19 cellular contexts compared by ENCODE assay signal in the genomic region with DNA sequence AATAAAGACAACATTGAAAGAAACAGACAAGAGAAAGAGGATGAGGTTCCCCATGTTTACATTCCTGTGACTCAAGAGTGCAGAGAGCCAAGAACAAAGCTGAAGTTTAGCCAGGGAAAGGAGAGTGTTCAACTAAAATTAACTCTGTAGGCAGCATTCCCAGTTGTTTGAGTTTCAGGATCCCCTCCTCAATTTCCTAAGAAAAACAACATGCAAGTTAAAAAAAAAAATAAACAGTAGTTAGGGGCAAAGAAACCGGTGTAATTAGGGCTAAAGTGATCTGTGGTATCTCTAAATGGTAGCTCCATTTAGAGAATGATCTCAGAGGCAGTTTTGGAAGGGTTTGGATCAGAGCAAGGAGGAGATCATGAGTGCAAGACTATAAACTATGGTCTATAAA. TPM values are rescaled to one million over a fixed set of nuclear protein-coding genes. Genes with fewer than 3 reads are reported as not detected.
A peak's percentile ranks its signal among the peaks of the same experiment; 100 is the strongest.
DNase-seq lines count a peak whose midpoint lies in the region; ATAC-seq, FAIRE-seq and TF ChIP-seq lines count a peak whose summit lies in the region.
"Had no signal": no experiment of that assay in that cellular context is flagged by ENCODE, and none has a peak within 500 bp of the region (broad histone marks: within the 10 kb centered on the region; RNA-seq: fewer than 3 reads in every experiment).

No MANE protein-coding gene starts in this region.

- no peaks in the 10 kb centered on the region for H3K9me3 Mint-ChIP-seq in activated CD4-positive, alpha-beta T cell treated with anti-CD3 and anti-CD28 coated beads, Interleukin-2, amount 10 ng/mL, durations not matched to agents 24 days and 14 days
- H3K9me3 Mint-ChIP-seq: activated CD8-positive, alpha-beta T cell treated with anti-CD3 and anti-CD28 coated beads for 36 hours had no signal

- H3K4me1 ChIP-seq in right cardiac atrium (ENCODE audit: control insufficient read depth, insufficient read depth, low read length) (peaks cover 2% of the 10 kb centered on the region), fibroblast of lung (ENCODE audit: control insufficient read depth, extremely low read depth, insufficient read depth, low read length) (peaks cover 6% of the 10 kb centered on the region), parathyroid adenoma (peaks cover 6% of the 10 kb centered on the region)

- H3K27me3 ChIP-seq in right cardiac atrium (ENCODE audit: control insufficient read depth, insufficient read depth) (no peaks in the 10 kb centered on the region), fibroblast of lung (ENCODE audit: control insufficient read depth, insufficient read depth, low read length) (no peaks in the 10 kb centered on the region), parathyroid adenoma (ENCODE audit: control insufficient read depth, insufficient read depth, low read length) (no peaks in the 10 kb centered on the region)
- H3K27me3 ChIP-seq: ovary had no signal

- H3K4me2 ChIP-seq in fibroblast of lung (ENCODE audit: extremely low read depth, insufficient read depth, low read length) = no peak overlapping the region
- H3K4me2 ChIP-seq in parathyroid adenoma (ENCODE audit: low read length) = no peak overlapping the region

- H3K9me3 ChIP-seq in right cardiac atrium (ENCODE audit: control insufficient read depth, low read length) = no peaks in the 10 kb centered on the region
- H3K9me3 ChIP-seq in fibroblast of lung (ENCODE audit: control insufficient read depth, insufficient read depth, low read depth, low read length) = no peaks in the 10 kb centered on the region
- H3K9me3 ChIP-seq in parathyroid adenoma (ENCODE audit: control insufficient read depth, low read length) = no peaks in the 10 kb centered on the region
- H3K9me3 ChIP-seq: ovary had no signal

- no peak overlapping the region for H2AFZ ChIP-seq in fibroblast of lung (ENCODE audit: low read length)
- peak overlapping the region; percentile 34 for H2AFZ ChIP-seq in parathyroid adenoma

- no peaks in the 10 kb centered on the region for H4K20me1 ChIP-seq in fibroblast of lung (ENCODE audit: control insufficient read depth, extremely low read depth, insufficient read depth, low read length)

- DNase-seq in left ventricle myocardium superior (no peak), right cardiac atrium (no peak), fibroblast of lung (ENCODE audit: low read depth in 2 of 2) (peak; percentile 64 to 82), GM20000 (ENCODE audit: low spot score) (no peak), D721Med (ENCODE audit: insufficient read length, low spot score) (no peak)
- DNase-seq in activated CD4-positive, alpha-beta T cell treated with anti-CD3 and anti-CD28 coated beads, Interleukin-2, amount 10 ng/mL, durations not matched to agents 24 days and 14 days = no peak
- DNase-seq: activated CD8-positive, alpha-beta T cell treated with anti-CD3 and anti-CD28 coated beads for 36 hours; activated gamma-delta T cell treated with Interleukin-2 at 50 U/mL for 16 hours; Calu3; glutamatergic neuron; left colon; MV-4-11; substantia nigra; T-helper 17 cell had no signal

- TF ChIP-seq CTCF in fibroblast of lung (conservative IDR thresholded peaks at IDR 0.05 in 1 of 2, IDR thresholded peaks at IDR 0.05 in 1 of 2; ENCODE audit: low read depth in 1 of 2, low read length in 2 of 2) (no peak), parathyroid adenoma (IDR thresholded peaks at IDR 0.05) (no peak), GM20000 (IDR thresholded peaks at IDR 0.05; ENCODE audit: extremely low read depth, missing control alignments) (no peak), D721Med (IDR thresholded peaks at IDR 0.05; ENCODE audit: insufficient read depth, missing control alignments) (no peak)

- WGBS in right cardiac atrium = 19% methylated on average over 1 of the region's 1 CpG

- H3K4me1 Mint-ChIP-seq in activated CD4-positive, alpha-beta T cell treated with anti-CD3 and anti-CD28 coated beads, Interleukin-2, amount 10 ng/mL, durations not matched to agents 24 days and 14 days = peaks cover 2% of the 10 kb centered on the region

- H3K27ac ChIP-seq in right cardiac atrium (ENCODE audit: low read length) (no peak overlapping the region), fibroblast of lung (ENCODE audit: insufficient read depth, low read length) (no peak overlapping the region), parathyroid adenoma (no peak overlapping the region)
- H3K27ac ChIP-seq: 22Rv1 had no signal

- no peaks in the 10 kb centered on the region for H3K27me3 Mint-ChIP-seq in activated CD4-positive, alpha-beta T cell treated with anti-CD3 and anti-CD28 coated beads, Interleukin-2, amount 10 ng/mL, durations not matched to agents 24 days and 14 days

- no peak overlapping the region for H3K4me3 Mint-ChIP-seq in activated CD4-positive, alpha-beta T cell treated with anti-CD3 and anti-CD28 coated beads, Interleukin-2, amount 10 ng/mL, durations not matched to agents 24 days and 14 days
- H3K4me3 Mint-ChIP-seq: activated CD8-positive, alpha-beta T cell treated with anti-CD3 and anti-CD28 coated beads for 36 hours; T-helper 17 cell had no signal

- ATAC-seq in left ventricle myocardium superior (peak; percentile 29), right cardiac atrium (no peak), HG03378 (IDR thresholded peaks at IDR 0.05; ENCODE audit: unreplicated experiment) (no peak)
- ATAC-seq: activated CD8-positive, alpha-beta T cell treated with anti-CD3 and anti-CD28 coated beads for 36 hours; left colon; T-helper 17 cell had no signal

- H3K4me3 ChIP-seq in right cardiac atrium (ENCODE audit: low read length) (no peak overlapping the region), fibroblast of lung (replicated peaks in 1 of 4; ENCODE audit: control extremely low read depth in 1 of 4, insufficient read depth in 1 of 4, low read depth in 3 of 4, low read length in 4 of 4) (no peak overlapping the region), parathyroid adenoma (ENCODE audit: low read depth, low read length) (no peak overlapping the region)
- H3K4me3 ChIP-seq: ovary had no signal

- no peaks in the 10 kb centered on the region for H3K79me2 ChIP-seq in fibroblast of lung (ENCODE audit: control insufficient read depth, insufficient read depth, low read length)
- no peaks in the 10 kb centered on the region for H3K79me2 ChIP-seq in parathyroid adenoma

- H3K27ac Mint-ChIP-seq in activated CD4-positive, alpha-beta T cell treated with anti-CD3 and anti-CD28 coated beads, Interleukin-2, amount 10 ng/mL, durations not matched to agents 24 days and 14 days = no peak overlapping the region
- H3K27ac Mint-ChIP-seq: activated CD8-positive, alpha-beta T cell treated with anti-CD3 and anti-CD28 coated beads for 36 hours; T-helper 17 cell had no signal

- no peak for FAIRE-seq in D721Med (lab: Jason Lieb, UNC)
- FAIRE-seq: colon had no signal

- intact Hi-C loops in left ventricle myocardium superior (cut with micrococcal nuclease) = no loop called here
- intact Hi-C loops in right cardiac atrium (cut with DNase I) = no loop called here
- intact Hi-C loops in activated CD4-positive, alpha-beta T cell treated with anti-CD3 and anti-CD28 coated beads, Interleukin-2, amount 10 ng/mL, durations not matched to agents 24 days and 14 days (cut with micrococcal nuclease) = no loop called here

- no peaks in the 10 kb centered on the region for H3K36me3 ChIP-seq in fibroblast of lung (ENCODE audit: control insufficient read depth, insufficient read depth, low read length)
- no peaks in the 10 kb centered on the region for H3K36me3 ChIP-seq in parathyroid adenoma (ENCODE audit: control insufficient read depth, insufficient read depth, low read length)
- H3K36me3 ChIP-seq: ovary had no signal

- H3K9ac ChIP-seq in fibroblast of lung (ENCODE audit: insufficient read depth, low read length) = no peak overlapping the region
- H3K9ac ChIP-seq in parathyroid adenoma = no peak overlapping the region

- H3K36me3 Mint-ChIP-seq in activated CD4-positive, alpha-beta T cell treated with anti-CD3 and anti-CD28 coated beads, Interleukin-2, amount 10 ng/mL, durations not matched to agents 24 days and 14 days (ENCODE audit: low read depth) = no peaks in the 10 kb centered on the region

RNA-seq across cellular contexts. Expression of a gene that starts 30.9 kb away (rescaled TPM):
- total RNA-seq in left ventricle myocardium superior (11.9 TPM), right cardiac atrium (10 to 100 TPM; 11.1 to 20.7 (median 11.5) TPM), fibroblast of lung (50.8 and 68.0 TPM in 2 replicates)
- polyA plus RNA-seq in right cardiac atrium (6.1 TPM), fibroblast of lung (41.4 and 61.2 TPM in 2 replicates)
- 30.2 and 37.7 TPM in 2 replicates for polyA plus RNA-seq in fibroblast of lung (2012)
- 13.5 and 19.3 TPM in 2 replicates for polyA minus RNA-seq in fibroblast of lung (ENCODE audit: low replicate concordance)
- 3.0 and 4.0 TPM in 2 replicates for total RNA-seq in activated CD4-positive, alpha-beta T cell treated with anti-CD3 and anti-CD28 coated beads, Interleukin-2, amount 10 ng/mL, durations not matched to agents 24 days and 14 days

Comparison
In these comparisons a context has a peak if more than half of its experiments do, and no peak if none do; other contexts are left out.
1. DNase-seq: peak in fibroblast of lung (2 of 2); none in left ventricle myocardium superior (single experiment), right cardiac atrium (0 of 3), activated CD4-positive, alpha-beta T cell treated with anti-CD3 and anti-CD28 coated beads, Interleukin-2, amount 10 ng/mL, durations not matched to agents 24 days and 14 days (single experiment), GM20000 (single experiment) and D721Med (single experiment).